Comparison of ENCODE assay signal across 2 cellular contexts in the genomic region with DNA sequence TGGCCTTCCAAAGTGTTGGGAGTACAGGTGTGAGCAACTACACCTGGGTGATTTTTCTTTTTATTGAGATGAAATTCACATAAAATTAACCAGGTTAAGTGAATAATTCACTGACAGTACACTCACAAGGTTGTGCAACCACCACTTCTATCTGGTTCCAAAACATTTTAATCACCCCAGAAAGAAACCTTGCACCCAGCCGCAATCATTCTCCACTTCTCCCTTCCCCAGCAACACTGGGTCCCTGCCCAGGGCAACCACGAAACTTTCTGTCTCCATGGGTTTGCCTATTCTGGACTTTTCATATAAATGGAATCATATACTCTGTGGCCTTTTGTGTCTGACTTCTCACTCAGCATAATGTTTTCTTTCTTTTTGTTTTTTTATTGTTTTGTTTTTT.
TF ChIP-seq lines count a peak whose summit lies in the region.

No MANE protein-coding gene starts in this region.

TF ChIP-seq in liver, 16 proteins besides CTCF, POLR2A, EP300 and RAD21:
- TF ChIP-seq HNF4A (conservative IDR thresholded peaks at IDR 0.05) (peak; percentile 60 to 72), FOXA2 (IDR thresholded peaks at IDR 0.05) (no peak), EGR1 (IDR thresholded peaks at IDR 0.05; ENCODE audit: low read depth in 2 of 2) (no peak), YY1 (IDR thresholded peaks at IDR 0.05) (no peak), GABPA (IDR thresholded peaks at IDR 0.05 in 1 of 2, conservative IDR thresholded peaks at IDR 0.05 in 1 of 2) (no peak), RXRA (IDR thresholded peaks at IDR 0.05) (peak in 1 of 2 donors; percentile 80), TAF1 (conservative IDR thresholded peaks at IDR 0.05) (no peak), JUND (IDR thresholded peaks at IDR 0.05) (peak in 1 of 2 donors; percentile 36), HNF4G (IDR thresholded peaks at IDR 0.05) (no peak), NR2F2 (IDR thresholded peaks at IDR 0.05) (no peak), FOXA1 (IDR thresholded peaks at IDR 0.05) (no peak), SP1 (IDR thresholded peaks at IDR 0.05) (peak; percentile 66)
- TF ChIP-seq, protein P1, sequence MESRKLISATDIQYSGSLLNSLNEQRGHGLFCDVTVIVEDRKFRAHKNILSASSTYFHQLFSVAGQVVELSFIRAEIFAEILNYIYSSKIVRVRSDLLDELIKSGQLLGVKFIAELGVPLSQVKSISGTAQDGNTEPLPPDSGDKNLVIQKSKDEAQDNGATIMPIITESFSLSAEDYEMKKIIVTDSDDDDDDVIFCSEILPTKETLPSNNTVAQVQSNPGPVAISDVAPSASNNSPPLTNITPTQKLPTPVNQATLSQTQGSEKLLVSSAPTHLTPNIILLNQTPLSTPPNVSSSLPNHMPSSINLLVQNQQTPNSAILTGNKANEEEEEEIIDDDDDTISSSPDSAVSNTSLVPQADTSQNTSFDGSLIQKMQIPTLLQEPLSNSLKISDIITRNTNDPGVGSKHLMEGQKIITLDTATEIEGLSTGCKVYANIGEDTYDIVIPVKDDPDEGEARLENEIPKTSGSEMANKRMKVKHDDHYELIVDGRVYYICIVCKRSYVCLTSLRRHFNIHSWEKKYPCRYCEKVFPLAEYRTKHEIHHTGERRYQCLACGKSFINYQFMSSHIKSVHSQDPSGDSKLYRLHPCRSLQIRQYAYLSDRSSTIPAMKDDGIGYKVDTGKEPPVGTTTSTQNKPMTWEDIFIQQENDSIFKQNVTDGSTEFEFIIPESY (IDR thresholded peaks at IDR 0.05) = no peak
- TF ChIP-seq, protein P2, sequence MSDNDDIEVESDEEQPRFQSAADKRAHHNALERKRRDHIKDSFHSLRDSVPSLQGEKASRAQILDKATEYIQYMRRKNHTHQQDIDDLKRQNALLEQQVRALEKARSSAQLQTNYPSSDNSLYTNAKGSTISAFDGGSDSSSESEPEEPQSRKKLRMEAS (IDR thresholded peaks at IDR 0.05) = peak; percentile 20
- TF ChIP-seq, protein P3, sequence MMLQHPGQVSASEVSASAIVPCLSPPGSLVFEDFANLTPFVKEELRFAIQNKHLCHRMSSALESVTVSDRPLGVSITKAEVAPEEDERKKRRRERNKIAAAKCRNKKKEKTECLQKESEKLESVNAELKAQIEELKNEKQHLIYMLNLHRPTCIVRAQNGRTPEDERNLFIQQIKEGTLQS (IDR thresholded peaks at IDR 0.05) = no peak
- TF ChIP-seq, protein P4, sequence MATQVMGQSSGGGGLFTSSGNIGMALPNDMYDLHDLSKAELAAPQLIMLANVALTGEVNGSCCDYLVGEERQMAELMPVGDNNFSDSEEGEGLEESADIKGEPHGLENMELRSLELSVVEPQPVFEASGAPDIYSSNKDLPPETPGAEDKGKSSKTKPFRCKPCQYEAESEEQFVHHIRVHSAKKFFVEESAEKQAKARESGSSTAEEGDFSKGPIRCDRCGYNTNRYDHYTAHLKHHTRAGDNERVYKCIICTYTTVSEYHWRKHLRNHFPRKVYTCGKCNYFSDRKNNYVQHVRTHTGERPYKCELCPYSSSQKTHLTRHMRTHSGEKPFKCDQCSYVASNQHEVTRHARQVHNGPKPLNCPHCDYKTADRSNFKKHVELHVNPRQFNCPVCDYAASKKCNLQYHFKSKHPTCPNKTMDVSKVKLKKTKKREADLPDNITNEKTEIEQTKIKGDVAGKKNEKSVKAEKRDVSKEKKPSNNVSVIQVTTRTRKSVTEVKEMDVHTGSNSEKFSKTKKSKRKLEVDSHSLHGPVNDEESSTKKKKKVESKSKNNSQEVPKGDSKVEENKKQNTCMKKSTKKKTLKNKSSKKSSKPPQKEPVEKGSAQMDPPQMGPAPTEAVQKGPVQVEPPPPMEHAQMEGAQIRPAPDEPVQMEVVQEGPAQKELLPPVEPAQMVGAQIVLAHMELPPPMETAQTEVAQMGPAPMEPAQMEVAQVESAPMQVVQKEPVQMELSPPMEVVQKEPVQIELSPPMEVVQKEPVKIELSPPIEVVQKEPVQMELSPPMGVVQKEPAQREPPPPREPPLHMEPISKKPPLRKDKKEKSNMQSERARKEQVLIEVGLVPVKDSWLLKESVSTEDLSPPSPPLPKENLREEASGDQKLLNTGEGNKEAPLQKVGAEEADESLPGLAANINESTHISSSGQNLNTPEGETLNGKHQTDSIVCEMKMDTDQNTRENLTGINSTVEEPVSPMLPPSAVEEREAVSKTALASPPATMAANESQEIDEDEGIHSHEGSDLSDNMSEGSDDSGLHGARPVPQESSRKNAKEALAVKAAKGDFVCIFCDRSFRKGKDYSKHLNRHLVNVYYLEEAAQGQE (IDR thresholded peaks at IDR 0.05) = peak; percentile 82
TF ChIP-seq in liver: peak in this region for 6.

TF ChIP-seq in HepG2, 621 proteins besides CTCF, POLR2A, EP300 and RAD21:
- TF ChIP-seq ZNF550 (CRISPR knock-in tag; IDR thresholded peaks at IDR 0.05; ENCODE audit: borderline replicate concordance) (no peak), SP1 (IDR thresholded peaks at IDR 0.05) (no peak), SP1 (CRISPR knock-in tag; IDR thresholded peaks at IDR 0.05) (no peak), HDAC6 (IDR thresholded peaks at IDR 0.05; ENCODE audit: low read depth, low read length) (no peak), CEBPG (CRISPR knock-in tag; IDR thresholded peaks at IDR 0.05) (no peak)
- TF ChIP-seq, protein P5, sequence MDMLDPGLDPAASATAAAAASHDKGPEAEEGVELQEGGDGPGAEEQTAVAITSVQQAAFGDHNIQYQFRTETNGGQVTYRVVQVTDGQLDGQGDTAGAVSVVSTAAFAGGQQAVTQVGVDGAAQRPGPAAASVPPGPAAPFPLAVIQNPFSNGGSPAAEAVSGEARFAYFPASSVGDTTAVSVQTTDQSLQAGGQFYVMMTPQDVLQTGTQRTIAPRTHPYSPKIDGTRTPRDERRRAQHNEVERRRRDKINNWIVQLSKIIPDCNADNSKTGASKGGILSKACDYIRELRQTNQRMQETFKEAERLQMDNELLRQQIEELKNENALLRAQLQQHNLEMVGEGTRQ (IDR thresholded peaks at IDR 0.05; ENCODE audit: low read depth, low read length) = no peak
- TF ChIP-seq, protein P5 (CRISPR knock-in tag; IDR thresholded peaks at IDR 0.05; ENCODE audit: borderline replicate concordance) = no peak
TF ChIP-seq in HepG2: peak in this region for 0.
